12 cellular contexts compared by ENCODE assay signal in genomic region chr4:153448003-153448731, GRCh38. TPM values are rescaled to one million over a fixed set of nuclear protein-coding genes. Genes with fewer than 3 reads are reported as not detected.
DNase-seq lines count a peak whose midpoint lies in the region; ATAC-seq and TF ChIP-seq lines count a peak whose summit lies in the region.
"Had no signal": no experiment of that assay in that cellular context is flagged by ENCODE, and none has a peak within 500 bp of the region (broad histone marks: within the 10 kb centered on the region; RNA-seq: fewer than 3 reads in every experiment).

No MANE protein-coding gene starts in this region.

- no peaks in the 10 kb centered on the region for H3K9me3 Mint-ChIP-seq in mesothelial cell of epicardium
- H3K9me3 Mint-ChIP-seq: neural progenitor cell had no signal

- H3K36me3 Mint-ChIP-seq in mesothelial cell of epicardium = no peaks in the 10 kb centered on the region
- H3K36me3 Mint-ChIP-seq: neural progenitor cell had no signal

- peaks cover 10% of the 10 kb centered on the region for H3K27me3 Mint-ChIP-seq in mesothelial cell of epicardium (ENCODE audit: low read depth)

- peak overlapping the region; percentile 9 for H3K27ac Mint-ChIP-seq in mesothelial cell of epicardium
- H3K27ac Mint-ChIP-seq: activated CD8-positive, alpha-beta T cell treated with anti-CD3 and anti-CD28 coated beads, Interleukin-2, amount 10 ng/mL, durations not matched to agents 7 days and 5 days; neural progenitor cell had no signal

- H3K27me3 ChIP-seq in ascending aorta = no peaks in the 10 kb centered on the region
- H3K27me3 ChIP-seq: body of pancreas, neural progenitor cell, Peyer's patch had no signal

- ATAC-seq in GM18520 (IDR thresholded peaks at IDR 0.05; ENCODE audit: unreplicated experiment) (no peak), HG03108 (IDR thresholded peaks at IDR 0.05; ENCODE audit: unreplicated experiment) (no peak)
- ATAC-seq: activated CD8-positive, alpha-beta T cell treated with anti-CD3 and anti-CD28 coated beads, Interleukin-2, amount 10 ng/mL, durations not matched to agents 7 days and 5 days; body of pancreas had no signal

- intact Hi-C loops in ascending aorta (cut with DNase I) = no loop called here

- DNase-seq in AG10803 (ENCODE audit: low read depth) = peak; percentile 21
- peak; percentile 10 for DNase-seq in NCI-H1092 (lab: John Stamatoyannopoulos, UW)
- no peak for DNase-seq in ascending aorta (ENCODE audit: low spot score in 2 of 2)
- no peak for DNase-seq in mesothelial cell of epicardium (ENCODE audit: low spot score in 2 of 2, unreplicated experiment in 2 of 2)
- no peak for DNase-seq in stimulated activated naive CD4-positive, alpha-beta T cell (lab: John Stamatoyannopoulos, UW)
- DNase-seq in erythroblast (lab: John Stamatoyannopoulos, UW) = no peak
- DNase-seq: activated CD8-positive, alpha-beta T cell treated with anti-CD3 and anti-CD28 coated beads, Interleukin-2, amount 10 ng/mL, durations not matched to agents 7 days and 5 days; body of pancreas; Peyer's patch had no signal

- peaks cover 0 to 13% of the 10 kb centered on the region in 2 donors for H3K4me1 ChIP-seq in ascending aorta

- H3K36me3 ChIP-seq in ascending aorta = no peaks in the 10 kb centered on the region
- H3K36me3 ChIP-seq: neural progenitor cell, Peyer's patch had no signal

- peaks cover 16% of the 10 kb centered on the region for H3K4me1 Mint-ChIP-seq in mesothelial cell of epicardium

- peak overlapping the region; percentile 14 for H3K4me3 Mint-ChIP-seq in mesothelial cell of epicardium
- H3K4me3 Mint-ChIP-seq: activated CD8-positive, alpha-beta T cell treated with anti-CD3 and anti-CD28 coated beads, Interleukin-2, amount 10 ng/mL, durations not matched to agents 7 days and 5 days; neural progenitor cell had no signal

- no peak for TF ChIP-seq POLR2A in erythroblast (IDR thresholded peaks at IDR 0.05; ENCODE audit: low read length)

- H3K4me3 ChIP-seq in AG10803 (ENCODE audit: low read length) (peak overlapping the region; percentile 5; the same call in 1 of the 2 replicates), ascending aorta (peak overlapping the region; percentile 32 to 52)
- H3K4me3 ChIP-seq: body of pancreas, neural progenitor cell, Peyer's patch had no signal

- no peaks in the 10 kb centered on the region for H3K9me3 ChIP-seq in ascending aorta
- H3K9me3 ChIP-seq: body of pancreas, Peyer's patch had no signal

- TF ChIP-seq CTCF in AG10803 (conservative IDR thresholded peaks at IDR 0.05; ENCODE audit: low read length) (no peak), ascending aorta (IDR thresholded peaks at IDR 0.05) (no peak), mesothelial cell of epicardium (IDR thresholded peaks at IDR 0.05; ENCODE audit: unreplicated experiment) (no peak)

- H3K27ac ChIP-seq in ascending aorta = peak overlapping the region; percentile 42 to 58
- H3K27ac ChIP-seq: body of pancreas, neural progenitor cell, Peyer's patch had no signal

RNA-seq across cellular contexts. Expression of gene TMEM131L, which starts 18.0 kb away (rescaled TPM):
- total RNA-seq in ascending aorta (6.9 TPM), mesothelial cell of epicardium (11.0 to 13.9 TPM (median 11.4 TPM) in 3 replicates)

Comparison
In these comparisons a context has a peak if more than half of its experiments do, and no peak if none do; other contexts are left out.
1. DNase-seq: peak in AG10803 (single experiment) and NCI-H1092 (single experiment); none in ascending aorta (0 of 2), mesothelial cell of epicardium (0 of 2), stimulated activated naive CD4-positive, alpha-beta T cell (0 of 6) and erythroblast (0 of 2).